ENCODE assay signal across 19 cellular contexts in genomic region chr17:74018116-74018515, GRCh38.
DNase-seq lines count a peak whose midpoint lies in the region; ATAC-seq and TF ChIP-seq lines count a peak whose summit lies in the region.
"Had no signal": no experiment of that assay in that cellular context is flagged by ENCODE, and none has a peak within 500 bp of the region (broad histone marks: within the 10 kb centered on the region; RNA-seq: fewer than 3 reads in every experiment).

No MANE protein-coding gene starts in this region.

- peak overlapping the region; percentile 24 for H3K27ac Mint-ChIP-seq in neural progenitor cell
- no peak overlapping the region for H3K27ac Mint-ChIP-seq in type B pancreatic cell
- H3K27ac Mint-ChIP-seq: CD4-positive, CD25-positive, alpha-beta regulatory T cell; CD8-positive, alpha-beta memory T cell had no signal

- H3K4me2 ChIP-seq in neural progenitor cell, result no peak overlapping the region

- H3K36me3 Mint-ChIP-seq in neural progenitor cell (no peaks in the 10 kb centered on the region), type B pancreatic cell (no peaks in the 10 kb centered on the region)
- H3K36me3 Mint-ChIP-seq: CD4-positive, CD25-positive, alpha-beta regulatory T cell; CD8-positive, alpha-beta memory T cell had no signal

- no peak overlapping the region for H2AFZ ChIP-seq in neural progenitor cell (replicated peaks)
- H2AFZ ChIP-seq: GM23248 had no signal

- TF ChIP-seq EP300 in upper lobe of left lung (IDR thresholded peaks at IDR 0.05), result no peak

- peaks cover 30% of the 10 kb centered on the region for H3K27me3 ChIP-seq in neural progenitor cell
- no peaks in the 10 kb centered on the region for H3K27me3 ChIP-seq in upper lobe of left lung
- H3K27me3 ChIP-seq: BE2C had no signal

- peaks cover 32% of the 10 kb centered on the region for H3F3A ChIP-seq in neural progenitor cell (ENCODE audit: low read depth)

- no peak for TF ChIP-seq CTCF in neural progenitor cell (IDR thresholded peaks at IDR 0.05)
- no peak for TF ChIP-seq CTCF in upper lobe of left lung (IDR thresholded peaks at IDR 0.05)
- TF ChIP-seq CTCF in type B pancreatic cell (conservative IDR thresholded peaks at IDR 0.05), result no peak

- peaks cover 31% of the 10 kb centered on the region for H3K4me1 ChIP-seq in neural progenitor cell
- no peaks in the 10 kb centered on the region for H3K4me1 ChIP-seq in upper lobe of left lung
- H3K4me1 ChIP-seq: HAP-1 had no signal

- H3K4me1 Mint-ChIP-seq in neural progenitor cell (peaks cover 55% of the 10 kb centered on the region), type B pancreatic cell (ENCODE audit: unreplicated experiment) (peaks cover 39% of the 10 kb centered on the region)

- TF ChIP-seq POLR2A in upper lobe of left lung (IDR thresholded peaks at IDR 0.05), result no peak

- H3K79me2 ChIP-seq in neural progenitor cell (ENCODE audit: low read depth), result no peaks in the 10 kb centered on the region

- H3K4me3 Mint-ChIP-seq in neural progenitor cell, result no peak overlapping the region
- no peak overlapping the region for H3K4me3 Mint-ChIP-seq in type B pancreatic cell
- H3K4me3 Mint-ChIP-seq: CD4-positive, CD25-positive, alpha-beta regulatory T cell; CD8-positive, alpha-beta memory T cell had no signal

- H4K20me1 ChIP-seq in neural progenitor cell (ENCODE audit: low read depth), result peaks cover 12% of the 10 kb centered on the region

- H3K9ac ChIP-seq in neural progenitor cell, result no peak overlapping the region
- H3K9ac ChIP-seq: GM23248 had no signal

- no peaks in the 10 kb centered on the region for H3K9me3 Mint-ChIP-seq in neural progenitor cell
- H3K9me3 Mint-ChIP-seq in type B pancreatic cell, result no peaks in the 10 kb centered on the region
- H3K9me3 Mint-ChIP-seq: CD8-positive, alpha-beta memory T cell had no signal

- H3K4me3 ChIP-seq in neural progenitor cell (no peak overlapping the region), upper lobe of left lung (no peak overlapping the region)
- H3K4me3 ChIP-seq: GM12878, GM23248, HAP-1 had no signal

- H3K9me3 ChIP-seq in neural progenitor cell (ENCODE audit: low read depth), result no peaks in the 10 kb centered on the region
- no peaks in the 10 kb centered on the region for H3K9me3 ChIP-seq in upper lobe of left lung
- H3K9me3 ChIP-seq: BE2C, HAP-1 had no signal

- H3K36me3 ChIP-seq in neural progenitor cell (no peaks in the 10 kb centered on the region), upper lobe of left lung (no peaks in the 10 kb centered on the region)
- H3K36me3 ChIP-seq: BE2C, HAP-1 had no signal

- WGBS in upper lobe of left lung, 2 donors, result 85 to 90% methylated on average over 4 of the region's 4 CpGs

- H3K27ac ChIP-seq in neural progenitor cell (no peak overlapping the region), upper lobe of left lung (no peak overlapping the region)
- H3K27ac ChIP-seq: GM23248, HL-60 had no signal

- ATAC-seq in sciatic nerve (peak; percentile 15), upper lobe of left lung (ENCODE audit: low FRiP score in 2 of 2) (no peak), HG03135 (IDR thresholded peaks at IDR 0.05; ENCODE audit: unreplicated experiment) (no peak)
- ATAC-seq: GM12878 had no signal

- intact Hi-C loops in head of caudate nucleus (cut with DNase I), result no loop called here
- intact Hi-C loops in sciatic nerve (cut with DNase I), result no loop called here

- H3K27me3 Mint-ChIP-seq in neural progenitor cell (ENCODE audit: insufficient read depth, low read depth) (no peaks in the 10 kb centered on the region), type B pancreatic cell (peaks cover 17% of the 10 kb centered on the region)
- H3K27me3 Mint-ChIP-seq: CD4-positive, CD25-positive, alpha-beta regulatory T cell had no signal

- DNase-seq in anterior cingulate cortex (lab: John Stamatoyannopoulos, UW), result peak in 38 of 58 donors; percentile 3 to 69 (median 29)
- peak in 22 of 42 donors; percentile 11 to 59 (median 36) for DNase-seq in head of caudate nucleus
- no peak for DNase-seq in neural progenitor cell (ENCODE audit: low spot score)
- no peak for DNase-seq in sciatic nerve (ENCODE audit: low spot score)
- no peak for DNase-seq in upper lobe of left lung
- no peak for DNase-seq in type B pancreatic cell (ENCODE audit: extremely low spot score, unreplicated experiment)
- DNase-seq: BE2C; CD4-positive, CD25-positive, alpha-beta regulatory T cell; CD8-positive, alpha-beta memory T cell; COR-L47; DMS 273 treated with DMSO at 0.1 percent for 48 hours; DMS53; DND-41; EL; GM23248 had no signal

Comparison
In these comparisons a context has a peak if more than half of its experiments do, and no peak if none do; other contexts are left out.
1. DNase-seq: peak in anterior cingulate cortex (38 of 58) and head of caudate nucleus (22 of 42); none in neural progenitor cell (single experiment), sciatic nerve (single experiment), upper lobe of left lung (0 of 2) and type B pancreatic cell (single experiment).